In the genomic region with DNA sequence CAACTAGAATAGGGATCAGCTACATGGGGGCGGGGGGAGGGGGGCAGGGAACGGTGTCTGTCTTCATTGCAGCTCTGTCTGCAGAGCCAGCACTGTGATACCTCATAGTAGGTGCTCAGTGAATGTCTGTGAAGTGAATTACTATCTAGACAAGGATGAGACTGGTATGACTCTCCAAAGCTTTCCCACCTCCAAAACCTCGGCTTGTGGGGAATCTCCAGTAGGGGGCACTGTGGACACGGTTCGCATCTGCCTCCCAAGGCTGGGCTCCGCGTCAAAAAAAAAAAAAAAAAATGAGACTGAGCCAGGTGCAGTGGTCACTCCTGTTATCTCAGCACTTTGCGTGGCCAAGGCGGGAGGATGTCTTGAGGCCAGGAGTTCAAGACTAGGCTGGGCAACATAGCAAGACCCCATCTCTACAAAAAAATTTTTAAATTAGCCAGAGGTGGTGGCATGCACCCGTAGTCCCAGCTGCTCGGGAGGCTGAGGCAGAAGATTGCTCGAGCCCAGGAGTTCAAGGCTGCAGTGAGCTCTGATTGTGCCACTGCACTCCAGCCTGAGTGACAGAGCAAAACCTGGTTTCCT, we compare ENCODE assay signal across 8 cellular contexts. TPM values are rescaled to one million over a fixed set of nuclear protein-coding genes. Genes with fewer than 3 reads are reported as not detected.
DNase-seq lines count a peak whose midpoint lies in the region; ATAC-seq and TF ChIP-seq lines count a peak whose summit lies in the region.

No MANE protein-coding gene starts in this region.

- H3K4me3 ChIP-seq in HFF-Myc (replicated peaks; ENCODE audit: low read depth, low read length) (no peak overlapping the region), fibroblast of villous mesenchyme (ENCODE audit: low read depth, low read length) (no peak overlapping the region), retinal pigment epithelial cell (ENCODE audit: low read length) (no peak overlapping the region)

- DNase-seq in CD1c-positive myeloid dendritic cell (ENCODE audit: extremely low spot score) (peak; percentile 62), HFF-Myc (ENCODE audit: extremely low read depth, low read depth) (no peak), UCSD-AML1 (lab: John Stamatoyannopoulos, UW; ENCODE audit: unreplicated experiment) (peak; percentile 24), fibroblast of villous mesenchyme (ENCODE audit: low read depth) (peak; percentile 70), retinal pigment epithelial cell (ENCODE audit: low read depth) (no peak), mesenteric fat pad (ENCODE audit: low spot score) (no peak), germinal center (ENCODE audit: low spot score) (no peak)

- TF ChIP-seq CTCF in HFF-Myc (IDR thresholded peaks at IDR 0.05; ENCODE audit: low read depth, low read length, missing control alignments) (peak; percentile 79), fibroblast of villous mesenchyme (IDR thresholded peaks at IDR 0.05; ENCODE audit: insufficient read depth, low read depth, low read length) (peak; percentile 81), retinal pigment epithelial cell (conservative IDR thresholded peaks at IDR 0.05; ENCODE audit: low read depth, low read length) (peak; percentile 77)

- no peak for ATAC-seq in HG03565 (IDR thresholded peaks at IDR 0.05; ENCODE audit: unreplicated experiment)

RNA-seq across cellular contexts. Expression of a gene that starts 9.6 kb away (rescaled TPM):
- 11.0 and 16.0 TPM in 2 replicates for total RNA-seq in fibroblast of villous mesenchyme
- 48.2 TPM for total RNA-seq in mesenteric fat pad

RNA-seq across cellular contexts. Expression of a gene that starts 32.0 kb away (rescaled TPM):
- 700 and 921 TPM in 2 replicates for total RNA-seq in fibroblast of villous mesenchyme
- total RNA-seq in mesenteric fat pad = 130 TPM

RNA-seq across cellular contexts. Expression of a gene that starts 59.4 kb away (rescaled TPM):
- total RNA-seq in fibroblast of villous mesenchyme (129 and 154 TPM in 2 replicates), mesenteric fat pad (30.4 TPM)

Comparison
In these comparisons a context has a peak if more than half of its experiments do, and no peak if none do; other contexts are left out.
1. DNase-seq: peak in CD1c-positive myeloid dendritic cell (single experiment), UCSD-AML1 (single experiment) and fibroblast of villous mesenchyme (single experiment); none in HFF-Myc (single experiment), retinal pigment epithelial cell (single experiment), mesenteric fat pad (single experiment) and germinal center (single experiment).
2. Peak in every context shown above with its lines, with median percentiles within 50 percentile points of each other: CTCF ChIP-seq.